22 cellular contexts compared by ENCODE assay signal in genomic region chr22:19993926-19994325, GRCh38.
"Had no signal": no experiment of that assay in that cellular context is flagged by ENCODE, and none has a peak within 500 bp of the region (broad histone marks: within the 10 kb centered on the region; RNA-seq: fewer than 3 reads in every experiment).

No MANE protein-coding gene starts in this region.

- H3K27ac ChIP-seq: SJCRH30 had no signal

- H3K27me3 ChIP-seq: MG63, SJCRH30 had no signal

- H3K4me3 ChIP-seq: MG63, SJCRH30 had no signal

- H3K36me3 ChIP-seq: MG63, SJCRH30 had no signal

- DNase-seq: Karpas-422, KG1, MG63, NCI-H1092, NCI-H1105 treated with DMSO at 0.1 percent for 48 hours, NCI-H1417 treated with DMSO at 0.1 percent for 48 hours, NCI-H146, NCI-H1694 treated with DMSO at 0.1 percent for 48 hours, NCI-H1930, NCI-H2081, NCI-H2171, NCI-H226, NCI-H446, NCI-H510A, NCI-H524 treated with DMSO at 0.1 percent for 48 hours, NCI-H69, NCI-H774, PC-3, SHP77 treated with DMSO at 0.1 percent for 48 hours, SJCRH30 had no signal

- H3K9me3 ChIP-seq: MG63, SJCRH30 had no signal

- ATAC-seq: Panc1, PC-3, Right ventricle myocardium inferior had no signal
